11 cellular contexts compared by ENCODE assay signal in the genomic region with DNA sequence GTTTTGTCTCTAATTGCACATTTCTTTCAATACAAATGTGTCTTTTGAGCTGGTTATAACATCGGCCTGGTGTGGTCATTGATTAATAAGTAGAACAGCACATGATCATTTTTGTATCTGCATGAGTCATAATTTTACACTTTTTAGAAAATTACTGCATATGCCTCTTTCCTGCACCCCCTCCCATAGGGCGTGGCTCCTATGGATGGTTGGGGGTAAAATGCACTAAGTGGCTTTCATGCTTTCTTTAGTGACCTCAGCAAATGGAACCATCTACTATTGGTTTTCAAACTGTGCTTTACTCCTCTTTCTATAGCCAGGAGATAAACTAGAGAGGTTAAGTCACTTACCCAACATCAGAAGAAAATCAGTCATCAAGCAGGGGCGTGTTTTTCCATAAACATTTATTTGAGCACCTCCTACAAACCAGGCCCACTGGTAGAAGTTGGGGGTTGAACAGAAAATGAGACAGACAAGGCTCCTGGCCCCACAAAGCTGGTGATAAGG. TPM values are rescaled to one million over a fixed set of nuclear protein-coding genes. Genes with fewer than 3 reads are reported as not detected.
DNase-seq lines count a peak whose midpoint lies in the region; ATAC-seq and TF ChIP-seq lines count a peak whose summit lies in the region.
"Had no signal": no experiment of that assay in that cellular context is flagged by ENCODE, and none has a peak within 500 bp of the region (broad histone marks: within the 10 kb centered on the region; RNA-seq: fewer than 3 reads in every experiment).

No MANE protein-coding gene starts in this region.

- peaks cover 42% of the 10 kb centered on the region for H3K36me3 Mint-ChIP-seq in CD4-positive, alpha-beta T cell (ENCODE audit: low read depth)
- H3K36me3 Mint-ChIP-seq in activated naive CD4-positive, alpha-beta T cell treated with anti-CD3 and anti-CD28 coated beads, Interleukin-2, amount 50 U/mL, for 72 hours = peaks cover 15 to 21% of the 10 kb centered on the region in 2 donors
- H3K36me3 Mint-ChIP-seq in osteocyte (ENCODE audit: unreplicated experiment) = no peaks in the 10 kb centered on the region

- H2AFZ ChIP-seq in KMS-11 (ENCODE audit: low read depth) = no peak overlapping the region

- H3K4me1 ChIP-seq in KMS-11 (ENCODE audit: low read depth, poor library complexity, severe bottlenecking) = peaks cover 81% of the 10 kb centered on the region

- H3K4me3 Mint-ChIP-seq in CD4-positive, alpha-beta T cell = peak overlapping the region; percentile 40
- no peak overlapping the region for H3K4me3 Mint-ChIP-seq in osteocyte (ENCODE audit: unreplicated experiment)

- H3K27me3 ChIP-seq in CD4-positive, alpha-beta T cell (ENCODE audit: control insufficient read depth, insufficient read depth, low read length) = no peaks in the 10 kb centered on the region
- H3K27me3 ChIP-seq in KMS-11 (ENCODE audit: insufficient read depth, low read depth) = no peaks in the 10 kb centered on the region

- no peaks in the 10 kb centered on the region for H4K20me1 ChIP-seq in KMS-11 (ENCODE audit: insufficient read depth)

- no peak for ATAC-seq in CD4-positive, alpha-beta T cell (ENCODE audit: poor library complexity)
- peak; percentile 2 to 39 for ATAC-seq in activated naive CD4-positive, alpha-beta T cell treated with anti-CD3 and anti-CD28 coated beads, Interleukin-2, amount 50 U/mL, for 72 hours
- ATAC-seq in GM21515 (IDR thresholded peaks at IDR 0.05; ENCODE audit: unreplicated experiment) = no peak

- DNase-seq in CD4-positive, alpha-beta T cell = no peak
- DNase-seq in activated naive CD4-positive, alpha-beta T cell treated with anti-CD3 and anti-CD28 coated beads, Interleukin-2, amount 50 U/mL, for 72 hours (ENCODE audit: low spot score in 2 of 2) = peak in 1 of 2 donors; percentile 47
- DNase-seq in osteocyte (ENCODE audit: extremely low spot score, unreplicated experiment) (no peak), SIG-M5 treated with dmso at 0.1 percent for 504 hours (lab: John Stamatoyannopoulos, UW; ENCODE audit: unreplicated experiment) (no peak), SKM-1 (lab: John Stamatoyannopoulos, UW; ENCODE audit: unreplicated experiment) (no peak), NCI-H2029 (lab: John Stamatoyannopoulos, UW) (no peak)
- DNase-seq: NCI-H2081 treated with DMSO at 0.1 percent for 48 hours, retina, RPMI8226 had no signal

- H3K9me3 Mint-ChIP-seq in CD4-positive, alpha-beta T cell = no peaks in the 10 kb centered on the region
- H3K9me3 Mint-ChIP-seq in activated naive CD4-positive, alpha-beta T cell treated with anti-CD3 and anti-CD28 coated beads, Interleukin-2, amount 50 U/mL, for 72 hours = no peaks in the 10 kb centered on the region
- no peaks in the 10 kb centered on the region for H3K9me3 Mint-ChIP-seq in osteocyte (ENCODE audit: unreplicated experiment)

- no peaks in the 10 kb centered on the region for H3K27me3 Mint-ChIP-seq in CD4-positive, alpha-beta T cell
- H3K27me3 Mint-ChIP-seq in osteocyte (ENCODE audit: unreplicated experiment) = no peaks in the 10 kb centered on the region

- POLR2A ChIA-PET in CD4-positive, alpha-beta T cell (lab: Charles Lee) = interaction anchor here (1.5 to 6.3 kb wide), 2 partner anchors 11 to 22 kb away, joined by 3 to 71 read pairs; no protein-coding TSS in a partner anchor

- H3K9ac ChIP-seq in KMS-11 = no peak overlapping the region

- CTCF ChIA-PET in CD4-positive, alpha-beta T cell (lab: Charles Lee) = interaction anchor here (0.5 to 4.7 kb wide), 5 partner anchors 11 to 1428 kb away, joined by 3 to 28 read pairs (median 7); no protein-coding TSS in a partner anchor

- H3K9me3 ChIP-seq in CD4-positive, alpha-beta T cell (ENCODE audit: control insufficient read depth, low read length) = no peaks in the 10 kb centered on the region

- H3K27ac ChIP-seq in CD4-positive, alpha-beta T cell (ENCODE audit: low read depth, low read length) = peak overlapping the region; percentile 89
- no peak overlapping the region for H3K27ac ChIP-seq in KMS-11

- no peaks in the 10 kb centered on the region for H3K36me3 ChIP-seq in KMS-11 (ENCODE audit: insufficient read depth)

- peak overlapping the region; percentile 15; the same call in 1 of the 2 replicates for H3K4me2 ChIP-seq in KMS-11

- H3K79me2 ChIP-seq in KMS-11 (ENCODE audit: insufficient read depth, low read depth) = peaks cover 84% of the 10 kb centered on the region

- intact Hi-C loops in CD4-positive, alpha-beta T cell (cut with DNase I, micrococcal nuclease) = loop anchor here in 1 of 2 experiments (2.0 kb wide), 1 partner anchor 13 kb away; no protein-coding TSS in a partner anchor

- TF ChIP-seq CTCF in CD4-positive, alpha-beta T cell (IDR thresholded peaks at IDR 0.05) = no peak
- TF ChIP-seq CTCF in KMS-11 (conservative IDR thresholded peaks at IDR 0.05; ENCODE audit: low read depth, low read length) (no peak), osteocyte (IDR thresholded peaks at IDR 0.05) (no peak)

- H3K27ac Mint-ChIP-seq in CD4-positive, alpha-beta T cell = peak overlapping the region; percentile 91
- peak overlapping the region; percentile 86 to 99 for H3K27ac Mint-ChIP-seq in activated naive CD4-positive, alpha-beta T cell treated with anti-CD3 and anti-CD28 coated beads, Interleukin-2, amount 50 U/mL, for 72 hours
- peak overlapping the region; percentile 11 for H3K27ac Mint-ChIP-seq in osteocyte (ENCODE audit: unreplicated experiment)

- no peak overlapping the region for H3K4me3 ChIP-seq in KMS-11 (IDR thresholded peaks at IDR 0.05; ENCODE audit: insufficient read depth, low read depth, low read length)

- H3K4me1 Mint-ChIP-seq in CD4-positive, alpha-beta T cell (ENCODE audit: low read depth) = peaks cover 92% of the 10 kb centered on the region
- H3K4me1 Mint-ChIP-seq in osteocyte (ENCODE audit: unreplicated experiment) = peaks cover 68% of the 10 kb centered on the region

RNA-seq across cellular contexts. Expression of a gene that starts 3.8 kb away (rescaled TPM):
- total RNA-seq in CD4-positive, alpha-beta T cell = 100 to 1,000 TPM; 108 to 130 TPM
- 100 to 1,000 TPM; 282 to 356 TPM for total RNA-seq in activated naive CD4-positive, alpha-beta T cell treated with anti-CD3 and anti-CD28 coated beads, Interleukin-2, amount 50 U/mL, for 72 hours
- 245 and 254 TPM in 2 replicates for total RNA-seq in osteocyte

Comparison
In these comparisons a context has a peak if more than half of its experiments do, and no peak if none do; other contexts are left out.
1. ATAC-seq: peak in activated naive CD4-positive, alpha-beta T cell treated with anti-CD3 and anti-CD28 coated beads, Interleukin-2, amount 50 U/mL, for 72 hours (2 of 2); none in CD4-positive, alpha-beta T cell (single experiment) and GM21515 (single experiment).
2. H3K27ac Mint-ChIP-seq: peak in every context shown above with its lines; median percentile 92 in activated naive CD4-positive, alpha-beta T cell treated with anti-CD3 and anti-CD28 coated beads, Interleukin-2, amount 50 U/mL, for 72 hours; 91 in CD4-positive, alpha-beta T cell; 11 in osteocyte.